In genomic region chr15:52111517-52112202, GRCh38 we compare ENCODE assay signal across 1 cellular context.
A peak's percentile ranks its signal among the peaks of the same experiment; 100 is the strongest.
TF ChIP-seq lines count a peak whose summit lies in the region.

No MANE protein-coding gene starts in this region.

TF ChIP-seq in H1, 55 proteins besides CTCF, POLR2A, EP300 and RAD21:
- TF ChIP-seq EGR1 (IDR thresholded peaks at IDR 0.05; ENCODE audit: borderline replicate concordance, low read depth, low read length) (no peak), ASH2L (IDR thresholded peaks at IDR 0.05; ENCODE audit: low read length) (peak; percentile 28)
